Comparison of ENCODE assay signal across 28 cellular contexts in genomic region chr13:45007225-45007624, GRCh38.
"Had no signal": no experiment of that assay in that cellular context is flagged by ENCODE, and none has a peak within 500 bp of the region (broad histone marks: within the 10 kb centered on the region; RNA-seq: fewer than 3 reads in every experiment).

No MANE protein-coding gene starts in this region.

- ATAC-seq: activated CD8-positive, alpha-beta memory T cell treated with anti-CD3 and anti-CD28 coated beads, Interleukin-2, amount 10 ng/mL, durations not matched to agents 7 days and 5 days; activated CD8-positive, alpha-beta T cell treated with anti-CD3 and anti-CD28 coated beads, Interleukin-2, amount 10 ng/mL, durations not matched to agents 7 days and 5 days; activated naive CD8-positive, alpha-beta T cell treated with anti-CD3 and anti-CD28 coated beads, Interleukin-2, amount 50 U/mL, for 24 hours; activated T-cell treated with anti-CD3 and anti-CD28 coated beads, Interleukin-2, amount 50 U/mL, for 4 hours had no signal

- FAIRE-seq: bronchial epithelial cell, TTC549 had no signal

- H3K9me3 ChIP-seq: ascending aorta had no signal

- H3K4me3 ChIP-seq: ascending aorta, cardiac muscle cell had no signal

- DNase-seq: activated B cell treated with CpG ODN at 0.5 μM for 24 hours; activated CD4-positive, alpha-beta memory T cell treated with anti-CD3 and anti-CD28 coated beads, Interleukin-2, amount 10 ng/mL, durations not matched to agents 7 days and 5 days; activated CD4-positive, alpha-beta T cell treated with anti-CD3 and anti-CD28 coated beads for 48 hours; activated CD4-positive, alpha-beta T cell treated with anti-CD3 and anti-CD28 coated beads, Interleukin-2, amount 10 ng/mL, durations not matched to agents 7 days and 5 days; activated CD4-positive, alpha-beta T cell treated with anti-CD3 and anti-CD28 coated beads, Interleukin-2, amount 50 U/mL, for 48 hours; activated CD4-positive, CD25-positive, alpha-beta regulatory T cell treated with anti-CD3 and anti-CD28 coated beads, Interleukin-2, amount 50 U/mL, for 72 hours; activated CD8-positive, alpha-beta memory T cell treated with anti-CD3 and anti-CD28 coated beads for 24 hours; activated CD8-positive, alpha-beta memory T cell treated with anti-CD3 and anti-CD28 coated beads, Interleukin-2, amount 10 ng/mL, durations not matched to agents 7 days and 5 days; activated CD8-positive, alpha-beta memory T cell treated with anti-CD3 and anti-CD28 coated beads, Interleukin-2, amount 50 U/mL, for 48 hours; activated CD8-positive, alpha-beta T cell treated with anti-CD3 and anti-CD28 coated beads, Interleukin-2, amount 10 ng/mL, durations not matched to agents 7 days and 5 days; activated effector memory CD4-positive, alpha-beta T cell treated with Interleukin-2 at 50 U/mL for 16 hours; activated gamma-delta T cell; activated naive CD4-positive, alpha-beta T cell treated with anti-CD3 and anti-CD28 coated beads, Interleukin-2, amount 10 ng/mL, durations not matched to agents 7 days and 5 days; activated naive CD4-positive, alpha-beta T cell treated with Interleukin-2 at 50 U/mL for 16 hours; activated naive CD8-positive, alpha-beta T cell treated with anti-CD3 and anti-CD28 coated beads, Interleukin-2, amount 10 ng/mL, durations not matched to agents 7 days and 5 days; activated naive CD8-positive, alpha-beta T cell treated with anti-CD3 and anti-CD28 coated beads, Interleukin-2, amount 50 U/mL, for 24 hours; activated T-cell treated with anti-CD3 and anti-CD28 coated beads, Interleukin-2, amount 50 U/mL, for 4 hours; amygdala; caudate nucleus; cerebellar nuclear complex; T-helper 1 cell; T-helper 2 cell; T-helper 9 cell had no signal

- H3K4me1 ChIP-seq: ascending aorta had no signal

- H3K27ac ChIP-seq: ascending aorta, cardiac muscle cell, VCaP had no signal
